20 cellular contexts compared by ENCODE assay signal in the genomic region with DNA sequence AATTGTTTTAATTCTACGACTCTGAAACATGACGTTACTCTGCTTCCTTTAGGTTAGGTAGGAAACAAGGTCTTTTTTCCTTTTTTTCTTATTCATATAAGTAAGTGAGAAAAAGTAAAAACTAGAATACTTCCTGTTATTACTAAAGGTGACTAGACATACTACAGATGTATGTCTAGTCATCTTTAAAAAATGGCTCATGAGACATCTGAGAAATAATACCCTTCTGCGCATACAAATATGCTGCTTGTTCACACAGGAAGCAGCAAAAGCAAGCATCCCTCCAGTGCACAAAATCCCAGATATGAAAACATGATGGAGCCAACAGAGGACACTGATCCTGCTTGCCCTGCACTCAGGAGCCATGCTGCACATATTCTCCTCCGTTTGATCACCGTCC.
DNase-seq lines count a peak whose midpoint lies in the region; ATAC-seq, FAIRE-seq and TF ChIP-seq lines count a peak whose summit lies in the region.
"Had no signal": no experiment of that assay in that cellular context is flagged by ENCODE, and none has a peak within 500 bp of the region (broad histone marks: within the 10 kb centered on the region; RNA-seq: fewer than 3 reads in every experiment).

No MANE protein-coding gene starts in this region.

- H3K36me3 ChIP-seq in HepG2 (replicated peaks in 1 of 2; ENCODE audit: control insufficient read depth in 1 of 2, insufficient read depth in 2 of 2, low read length in 2 of 2): no peaks in the 10 kb centered on the region
- no peaks in the 10 kb centered on the region for H3K36me3 ChIP-seq in right lobe of liver
- no peaks in the 10 kb centered on the region for H3K36me3 ChIP-seq in neural progenitor cell
- H3K36me3 ChIP-seq: BLaER1 treated with 17β-estradiol and CSF1 and Interleukin-3, amounts not matched to agents 10 nM and 100 nM had no signal

- H3K9me3 Mint-ChIP-seq in neural progenitor cell: peaks cover 7% of the 10 kb centered on the region
- H3K9me3 Mint-ChIP-seq in Calu3 (ENCODE audit: low read depth, unreplicated experiment): peaks cover 2% of the 10 kb centered on the region
- H3K9me3 Mint-ChIP-seq in type B pancreatic cell: no peaks in the 10 kb centered on the region
- H3K9me3 Mint-ChIP-seq: CD4-positive, CD25-positive, alpha-beta regulatory T cell; GM23338 had no signal

- peak overlapping the region; percentile 3 for H3K27ac Mint-ChIP-seq in neural progenitor cell
- no peak overlapping the region for H3K27ac Mint-ChIP-seq in Calu3 (ENCODE audit: unreplicated experiment)
- H3K27ac Mint-ChIP-seq in type B pancreatic cell: no peak overlapping the region
- H3K27ac Mint-ChIP-seq: CD4-positive, CD25-positive, alpha-beta regulatory T cell; GM23338 had no signal

- TF ChIP-seq POLR2A in HepG2 (IDR thresholded peaks at IDR 0.05; ENCODE audit: insufficient read depth in 1 of 2, low read depth in 2 of 2, low read length in 2 of 2) (no peak), right lobe of liver (IDR thresholded peaks at IDR 0.05) (no peak)

- H3K9ac ChIP-seq in HepG2 (ENCODE audit: insufficient read depth, low read depth, low read length) (no peak overlapping the region), neural progenitor cell (no peak overlapping the region)
- H3K9ac ChIP-seq: BLaER1 treated with 17β-estradiol and CSF1 and Interleukin-3, amounts not matched to agents 10 nM and 100 nM had no signal

- FAIRE-seq in HepG2 (lab: Jason Lieb, UNC): no peak
- FAIRE-seq: GM12892, HTR-8/SVneo had no signal

- TF ChIP-seq EP300 in HepG2 (IDR thresholded peaks at IDR 0.05; ENCODE audit: low read depth in 2 of 2, low read length in 2 of 2) (no peak), HepG2 (CRISPR knock-in tag; IDR thresholded peaks at IDR 0.05; ENCODE audit: borderline replicate concordance) (no peak)

- intact Hi-C loops in HepG2 (cut with micrococcal nuclease; ENCODE audit: unreplicated experiment) (no loop called here), right lobe of liver (cut with DNase I) (no loop called here), Calu3 (cut with micrococcal nuclease; ENCODE audit: unreplicated experiment) (no loop called here)

- ATAC-seq in HepG2 (no peak), right lobe of liver (no peak)
- ATAC-seq: GM23338 had no signal

- no peak overlapping the region for H3K4me3 Mint-ChIP-seq in neural progenitor cell
- no peak overlapping the region for H3K4me3 Mint-ChIP-seq in Calu3 (ENCODE audit: low read depth, unreplicated experiment)
- H3K4me3 Mint-ChIP-seq in type B pancreatic cell: no peak overlapping the region
- H3K4me3 Mint-ChIP-seq: CD4-positive, CD25-positive, alpha-beta regulatory T cell; GM23338 had no signal

- H3K4me1 ChIP-seq in HepG2 (ENCODE audit: insufficient read depth, low read length) (no peaks in the 10 kb centered on the region), right lobe of liver (no peaks in the 10 kb centered on the region), neural progenitor cell (no peaks in the 10 kb centered on the region)
- H3K4me1 ChIP-seq: BLaER1 treated with 17β-estradiol and CSF1 and Interleukin-3, amounts not matched to agents 10 nM and 100 nM had no signal

- H3K4me3 ChIP-seq in HepG2 (replicated peaks in 1 of 3; ENCODE audit: insufficient read depth in 1 of 3, low read depth in 2 of 3, low read length in 3 of 3) (no peak overlapping the region), right lobe of liver (no peak overlapping the region), epithelial cell of esophagus (ENCODE audit: low read length) (no peak overlapping the region), neural progenitor cell (no peak overlapping the region)
- H3K4me3 ChIP-seq: BLaER1 treated with 17β-estradiol and CSF1 and Interleukin-3, amounts not matched to agents 10 nM and 100 nM; GM23338 had no signal

- H3K36me3 Mint-ChIP-seq in neural progenitor cell (no peaks in the 10 kb centered on the region), Calu3 (ENCODE audit: insufficient read depth, unreplicated experiment) (no peaks in the 10 kb centered on the region), type B pancreatic cell (no peaks in the 10 kb centered on the region)
- H3K36me3 Mint-ChIP-seq: CD4-positive, CD25-positive, alpha-beta regulatory T cell had no signal

- H3K27me3 Mint-ChIP-seq in neural progenitor cell (ENCODE audit: insufficient read depth, low read depth): no peaks in the 10 kb centered on the region
- H3K27me3 Mint-ChIP-seq in Calu3 (ENCODE audit: unreplicated experiment): no peaks in the 10 kb centered on the region
- peaks cover 10% of the 10 kb centered on the region for H3K27me3 Mint-ChIP-seq in type B pancreatic cell
- H3K27me3 Mint-ChIP-seq: CD4-positive, CD25-positive, alpha-beta regulatory T cell had no signal

- 72% methylated on average over 5 of the region's 5 CpGs for WGBS in HepG2 (ENCODE audit: low lambda C conversion rate)
- WGBS in right lobe of liver (ENCODE audit: insufficient coverage, low coverage, low lambda C conversion rate, missing lambda C conversion rate): 90% methylated on average over 5 of the region's 5 CpGs

- POLR2A ChIA-PET in HepG2 (lab: Yijun Ruan, JAX): no interaction called here

- no TSS peak for BruUV-seq in HepG2 (replicated peaks; lab: Mats Ljungman, UMichigan)
- BruUV-seq in Calu3 (replicated peaks; lab: Mats Ljungman, UMichigan): no TSS peak

- H3F3A ChIP-seq in neural progenitor cell (ENCODE audit: low read depth): no peaks in the 10 kb centered on the region

- H4K20me1 ChIP-seq in HepG2 (ENCODE audit: insufficient read depth, low read length) (no peaks in the 10 kb centered on the region), neural progenitor cell (ENCODE audit: low read depth) (no peaks in the 10 kb centered on the region)
- H4K20me1 ChIP-seq: BLaER1 treated with 17β-estradiol and CSF1 and Interleukin-3, amounts not matched to agents 10 nM and 100 nM had no signal

- in situ Hi-C loops in HepG2 (cut with HindIII; ENCODE audit: extremely low pct_ligation_motif_present, low pct_unique_long_range_greater_than_20kb): no loop called here

- H3K27ac ChIP-seq in HepG2 (ENCODE audit: extremely low read length, insufficient read depth, low read length): no peak overlapping the region
- no peak overlapping the region for H3K27ac ChIP-seq in right lobe of liver
- no peak overlapping the region for H3K27ac ChIP-seq in neural progenitor cell
- H3K27ac ChIP-seq: BLaER1 treated with 17β-estradiol and CSF1 and Interleukin-3, amounts not matched to agents 10 nM and 100 nM had no signal

- TF ChIP-seq CTCF in HepG2 (CRISPR knock-in tag; IDR thresholded peaks at IDR 0.05) (no peak), right lobe of liver (IDR thresholded peaks at IDR 0.05) (no peak), epithelial cell of esophagus (IDR thresholded peaks at IDR 0.05; ENCODE audit: insufficient read depth, low read depth, low read length, missing control alignments) (no peak), neural progenitor cell (IDR thresholded peaks at IDR 0.05) (no peak), Calu3 (IDR thresholded peaks at IDR 0.05; ENCODE audit: unreplicated experiment) (no peak), type B pancreatic cell (conservative IDR thresholded peaks at IDR 0.05) (no peak)

- H3K4me1 Mint-ChIP-seq in neural progenitor cell: no peaks in the 10 kb centered on the region
- H3K4me1 Mint-ChIP-seq in Calu3 (ENCODE audit: low read depth, unreplicated experiment): no peaks in the 10 kb centered on the region
- no peaks in the 10 kb centered on the region for H3K4me1 Mint-ChIP-seq in type B pancreatic cell (ENCODE audit: unreplicated experiment)
- H3K4me1 Mint-ChIP-seq: CD4-positive, CD25-positive, alpha-beta regulatory T cell; GM23338 had no signal

- H3K4me2 ChIP-seq in HepG2 (ENCODE audit: low read depth, low read length) (no peak overlapping the region), neural progenitor cell (no peak overlapping the region)
- H3K4me2 ChIP-seq: BLaER1 treated with 17β-estradiol and CSF1 and Interleukin-3, amounts not matched to agents 10 nM and 100 nM; GM23338 had no signal

- H3K9me3 ChIP-seq in HepG2 (ENCODE audit: low read length) (no peaks in the 10 kb centered on the region), right lobe of liver (no peaks in the 10 kb centered on the region), neural progenitor cell (ENCODE audit: low read depth) (no peaks in the 10 kb centered on the region)

- H2AFZ ChIP-seq in HepG2 (ENCODE audit: low read length) (peak overlapping the region; percentile 12), neural progenitor cell (replicated peaks) (no peak overlapping the region)
- H2AFZ ChIP-seq: GM23338 had no signal

- no peak for TF ChIP-seq RAD21 in HepG2 (CRISPR knock-in tag; IDR thresholded peaks at IDR 0.05)

- CTCF ChIA-PET in HepG2 (lab: Yijun Ruan, JAX; ENCODE audit: low intra/inter-chr PET ratio, low total read pairs): no interaction called here
- CTCF ChIA-PET in Calu3 (lab: Charles Lee): interaction anchor here (0.7 kb wide), 1 partner anchor 49 kb away, joined by 4 read pairs; no protein-coding TSS in a partner anchor

- DNase-seq in HepG2 (ENCODE audit: low spot score) (no peak), right lobe of liver (no peak), NCI-H226 (peak; percentile 13), epithelial cell of esophagus (ENCODE audit: low read depth) (peak; percentile 62), neural progenitor cell (ENCODE audit: low spot score) (no peak), NCI-H1930 (lab: John Stamatoyannopoulos, UW) (no peak), Calu3 (no peak), type B pancreatic cell (ENCODE audit: extremely low spot score, unreplicated experiment) (no peak)
- DNase-seq: 8988T; AML-193; CD4-positive, CD25-positive, alpha-beta regulatory T cell; DMS 273 treated with DMSO at 0.1 percent for 48 hours; DMS79; EL; GDM1; H7 had no signal

- peaks cover 0 to 8% of the 10 kb centered on the region in 2 experiments; a peak in 2 of 5 replicates for H3K27me3 ChIP-seq in HepG2 (ENCODE audit: control insufficient read depth in 1 of 2, insufficient read depth in 2 of 2, low read length in 2 of 2)
- H3K27me3 ChIP-seq in right lobe of liver: no peaks in the 10 kb centered on the region
- H3K27me3 ChIP-seq in neural progenitor cell: no peaks in the 10 kb centered on the region
- H3K27me3 ChIP-seq: BLaER1 treated with 17β-estradiol and CSF1 and Interleukin-3, amounts not matched to agents 10 nM and 100 nM had no signal

- no peaks in the 10 kb centered on the region for H3K79me2 ChIP-seq in HepG2 (ENCODE audit: insufficient read depth, low read length)
- H3K79me2 ChIP-seq in neural progenitor cell (ENCODE audit: low read depth): no peaks in the 10 kb centered on the region

TF ChIP-seq in HepG2, 621 proteins besides CTCF, POLR2A, EP300 and RAD21 (continues in another document):
- no peak for TF ChIP-seq ZNF546 (CRISPR knock-in tag; conservative IDR thresholded peaks at IDR 0.05)

Comparison
In these comparisons a context has a peak if more than half of its experiments do, and no peak if none do; other contexts are left out.
1. DNase-seq: peak in NCI-H226 (single experiment) and epithelial cell of esophagus (single experiment); none in HepG2 (single experiment), right lobe of liver (0 of 3), neural progenitor cell (single experiment), NCI-H1930 (0 of 2), Calu3 (single experiment) and type B pancreatic cell (single experiment).